Comparison of ENCODE assay signal across 12 cellular contexts in genomic region chr20:36860339-36860738, GRCh38. TPM values are rescaled to one million over a fixed set of nuclear protein-coding genes. Genes with fewer than 3 reads are reported as not detected.
DNase-seq lines count a peak whose midpoint lies in the region; ATAC-seq and TF ChIP-seq lines count a peak whose summit lies in the region.
"Had no signal": no experiment of that assay in that cellular context is flagged by ENCODE, and none has a peak within 500 bp of the region (broad histone marks: within the 10 kb centered on the region; RNA-seq: fewer than 3 reads in every experiment).

No MANE protein-coding gene starts in this region.

- ATAC-seq in right cardiac atrium (no peak), left ventricle myocardium superior (no peak), HG03432 (IDR thresholded peaks at IDR 0.05; ENCODE audit: unreplicated experiment) (no peak)
- ATAC-seq: body of pancreas had no signal

- H3K4me1 ChIP-seq in right cardiac atrium (ENCODE audit: control insufficient read depth, insufficient read depth, low read length) (peaks cover 26% of the 10 kb centered on the region), uterus (peaks cover 0 to 39% of the 10 kb centered on the region in 2 donors), SJCRH30 (peaks cover 8% of the 10 kb centered on the region; the same call in 1 of the 2 replicates)

- H3K4me1 Mint-ChIP-seq in nephron: peaks cover 47% of the 10 kb centered on the region
- H3K4me1 Mint-ChIP-seq in CD14-positive monocyte: peaks cover 67% of the 10 kb centered on the region

- H3K9me3 Mint-ChIP-seq in nephron (no peaks in the 10 kb centered on the region), CD14-positive monocyte (peaks cover 0 to 2% (median 0%) of the 10 kb centered on the region in 7 donors)

- no peak for DNase-seq in right cardiac atrium
- no peak for DNase-seq in left ventricle myocardium superior
- DNase-seq in caudate nucleus (lab: John Stamatoyannopoulos, UW): peak in 1 of 61 donors; percentile 13
- no peak for DNase-seq in uterus
- DNase-seq in CD14-positive monocyte (ENCODE audit: low spot score): no peak
- no peak for DNase-seq in SJCRH30
- DNase-seq: activated CD4-positive, CD25-positive, alpha-beta regulatory T cell treated with anti-CD3 and anti-CD28 coated beads, Interleukin-2, amount 50 U/mL, for 72 hours; body of pancreas; NCI-H1092 treated with DMSO at 0.1 percent for 48 hours; NCI-H510A had no signal

- H3K36me3 ChIP-seq in uterus (no peaks in the 10 kb centered on the region), SJCRH30 (no peaks in the 10 kb centered on the region)

- no peaks in the 10 kb centered on the region for H3K27me3 Mint-ChIP-seq in nephron (ENCODE audit: low read depth)
- peaks cover 16 to 24% (median 16%) of the 10 kb centered on the region in 3 donors for H3K27me3 Mint-ChIP-seq in CD14-positive monocyte (ENCODE audit: low read depth in 3 of 3)

- no peak overlapping the region for H3K4me3 ChIP-seq in right cardiac atrium (ENCODE audit: low read length)
- H3K4me3 ChIP-seq in uterus: no peak overlapping the region
- H3K4me3 ChIP-seq in SJCRH30: no peak overlapping the region
- H3K4me3 ChIP-seq: body of pancreas had no signal

- H3K36me3 Mint-ChIP-seq in nephron (ENCODE audit: low read depth): no peaks in the 10 kb centered on the region
- H3K36me3 Mint-ChIP-seq in CD14-positive monocyte: peaks cover 12 to 25% of the 10 kb centered on the region in 2 donors

- H3K27me3 ChIP-seq in right cardiac atrium (ENCODE audit: control insufficient read depth, insufficient read depth) (no peaks in the 10 kb centered on the region), uterus (no peaks in the 10 kb centered on the region), SJCRH30 (peaks cover 8% of the 10 kb centered on the region; the same call in 1 of the 2 replicates)
- H3K27me3 ChIP-seq: body of pancreas had no signal

- 53% methylated on average over 5 of the region's 5 CpGs for WGBS in right cardiac atrium

- H3K27ac Mint-ChIP-seq in nephron (peak overlapping the region in 2 of 3 experiments; percentile 38 to 75), CD14-positive monocyte (peak overlapping the region in 1 of 7 donors; percentile 38)

- H3K9me3 ChIP-seq in right cardiac atrium (ENCODE audit: control insufficient read depth, low read length): no peaks in the 10 kb centered on the region
- H3K9me3 ChIP-seq in uterus: no peaks in the 10 kb centered on the region
- no peaks in the 10 kb centered on the region for H3K9me3 ChIP-seq in SJCRH30 (replicated peaks)
- H3K9me3 ChIP-seq: body of pancreas had no signal

- peak overlapping the region; percentile 87 to 97 (median 94) for H3K4me3 Mint-ChIP-seq in nephron
- H3K4me3 Mint-ChIP-seq in CD14-positive monocyte: no peak overlapping the region

- no peak for TF ChIP-seq CTCF in nephron (IDR thresholded peaks at IDR 0.05; ENCODE audit: unreplicated experiment in 3 of 3)
- TF ChIP-seq CTCF in uterus (IDR thresholded peaks at IDR 0.05): no peak
- no peak for TF ChIP-seq CTCF in CD14-positive monocyte (IDR thresholded peaks at IDR 0.05)

- intact Hi-C loops in right cardiac atrium (cut with DNase I): loop anchor here in 2 of 4 donors (5.0 to 10.0 kb wide), 2 partner anchors 43 to 46 kb away; no protein-coding TSS in a partner anchor
- intact Hi-C loops in left ventricle myocardium superior (cut with micrococcal nuclease): no loop called here
- intact Hi-C loops in uterus (cut with DNase I; ENCODE audit: low total_unique reads): no loop called here
- intact Hi-C loops in CD14-positive monocyte (cut with micrococcal nuclease): loop anchor here (5.0 to 10.0 kb wide), 3 partner anchors 53 to 246 kb away; partner anchors contain the start of gene DSN1 (in 1 of the 2)

- H3K27ac ChIP-seq in right cardiac atrium (ENCODE audit: low read length) (peak overlapping the region; percentile 19), caudate nucleus (ENCODE audit: low read depth, low read length) (peak overlapping the region; percentile 30), uterus (peak overlapping the region; percentile 94 to 96), SJCRH30 (no peak overlapping the region)

- no peak for TF ChIP-seq POLR2A in uterus (IDR thresholded peaks at IDR 0.05)

RNA-seq across cellular contexts. Expression of gene TLDC2, which starts 15.6 kb away (rescaled TPM):
- total RNA-seq in right cardiac atrium (not detected), left ventricle myocardium superior (not detected), uterus (1 to 10 TPM in 2 of 4 donors, not detected in 2; 1.0 TPM)
- polyA plus RNA-seq in right cardiac atrium (0.09 TPM), CD14-positive monocyte (not detected)
- total RNA-seq in SJCRH30 (2014; rRNA removed; shearing (Covaris generic)): 1.8 and 1.9 TPM in 2 replicates
- total RNA-seq: body of pancreas had no signal

Comparison
In these comparisons a context has a peak if more than half of its experiments do, and no peak if none do; other contexts are left out.
1. H3K4me3 Mint-ChIP-seq: peak in nephron (3 of 3); none in CD14-positive monocyte (0 of 2).
2. intact Hi-C loops: an anchor here in CD14-positive monocyte (5.0 to 10.0 kb wide); none called in left ventricle myocardium superior and uterus.